ENCODE assay signal across 9 cellular contexts in genomic region chr20:9503530-9504251, GRCh38. TPM values are rescaled to one million over a fixed set of nuclear protein-coding genes. Genes with fewer than 3 reads are reported as not detected.
DNase-seq lines count a peak whose midpoint lies in the region; ATAC-seq and TF ChIP-seq lines count a peak whose summit lies in the region.
"Had no signal": no experiment of that assay in that cellular context is flagged by ENCODE, and none has a peak within 500 bp of the region (broad histone marks: within the 10 kb centered on the region; RNA-seq: fewer than 3 reads in every experiment).

No MANE protein-coding gene starts in this region.

- H3K27ac Mint-ChIP-seq in brain = peak overlapping the region in 1 of 5 experiments; percentile 37
- H3K27ac Mint-ChIP-seq: activated naive CD8-positive, alpha-beta T cell treated with anti-CD3 and anti-CD28 coated beads, Interleukin-2, amount 10 ng/mL, durations not matched to agents 7 days and 5 days had no signal

- peaks cover 21% of the 10 kb centered on the region for H3K27me3 Mint-ChIP-seq in brain

- H3K4me1 Mint-ChIP-seq in brain = peaks cover 6% of the 10 kb centered on the region
- H3K4me1 Mint-ChIP-seq: activated naive CD8-positive, alpha-beta T cell treated with anti-CD3 and anti-CD28 coated beads, Interleukin-2, amount 10 ng/mL, durations not matched to agents 7 days and 5 days had no signal

- ATAC-seq in HG02852 (IDR thresholded peaks at IDR 0.05; ENCODE audit: unreplicated experiment) (no peak), HG02970 (IDR thresholded peaks at IDR 0.05; ENCODE audit: low FRiP score, unreplicated experiment) (no peak), HG03378 (IDR thresholded peaks at IDR 0.05; ENCODE audit: unreplicated experiment) (no peak)

- no peak overlapping the region for H3K4me3 Mint-ChIP-seq in brain
- H3K4me3 Mint-ChIP-seq: activated naive CD8-positive, alpha-beta T cell treated with anti-CD3 and anti-CD28 coated beads, Interleukin-2, amount 10 ng/mL, durations not matched to agents 7 days and 5 days had no signal

- no peaks in the 10 kb centered on the region for H3K36me3 Mint-ChIP-seq in brain
- H3K36me3 Mint-ChIP-seq: activated naive CD8-positive, alpha-beta T cell treated with anti-CD3 and anti-CD28 coated beads, Interleukin-2, amount 10 ng/mL, durations not matched to agents 7 days and 5 days had no signal

- TF ChIP-seq CTCF in GM12873 (IDR thresholded peaks at IDR 0.05; ENCODE audit: insufficient read depth, low read depth, low read length, missing control alignments) = peak; percentile 11
- TF ChIP-seq CTCF in brain (conservative IDR thresholded peaks at IDR 0.05) = peak; percentile 22 to 34

- DNase-seq in NCI-H2227 (lab: John Stamatoyannopoulos, UW; ENCODE audit: unreplicated experiment) (peak; percentile 45), pons (ENCODE audit: low spot score) (peak; percentile 36)
- DNase-seq: activated CD4-positive, CD25-positive, alpha-beta regulatory T cell treated with anti-CD3 and anti-CD28 coated beads, Interleukin-2, amount 50 U/mL, for 72 hours; activated naive CD8-positive, alpha-beta T cell treated with anti-CD3 and anti-CD28 coated beads, Interleukin-2, amount 10 ng/mL, durations not matched to agents 7 days and 5 days had no signal

- H3K9me3 Mint-ChIP-seq in brain = peaks cover 0 to 19% (median 1%) of the 10 kb centered on the region in 5 experiments
- H3K9me3 Mint-ChIP-seq: activated naive CD8-positive, alpha-beta T cell treated with anti-CD3 and anti-CD28 coated beads, Interleukin-2, amount 10 ng/mL, durations not matched to agents 7 days and 5 days had no signal

RNA-seq across cellular contexts. Expression of gene LAMP5, which starts 10.7 kb away (rescaled TPM):
- polyA plus RNA-seq in brain (ENCODE audit: insufficient read depth, low read depth, low replicate concordance) = 10.8 TPM
